32 cellular contexts compared by ENCODE assay signal in genomic region chr7:91156326-91156725, GRCh38.
"Had no signal": no experiment of that assay in that cellular context is flagged by ENCODE, and none has a peak within 500 bp of the region (broad histone marks: within the 10 kb centered on the region; RNA-seq: fewer than 3 reads in every experiment).

No MANE protein-coding gene starts in this region.

- DNase-seq: activated CD4-positive, alpha-beta memory T cell treated with anti-CD3 and anti-CD28 coated beads for 36 hours; activated CD4-positive, alpha-beta T cell treated with anti-CD3 and anti-CD28 coated beads for 36 hours; activated CD4-positive, alpha-beta T cell treated with anti-CD3 and anti-CD28 coated beads, Interleukin-2, amount 10 ng/mL, durations not matched to agents 7 days and 5 days; activated CD8-positive, alpha-beta memory T cell treated with anti-CD3 and anti-CD28 coated beads, Interleukin-2, amount 50 U/mL, for 4 hours; activated gamma-delta T cell treated with Interleukin-2 at 50 U/mL for 16 hours; activated naive CD4-positive, alpha-beta T cell treated with anti-CD3 and anti-CD28 coated beads for 36 hours; activated T-cell treated with anti-CD3 and anti-CD28 coated beads for 4 hours; activated T-cell treated with anti-CD3 and anti-CD28 coated beads, Interleukin-2, amount 50 U/mL, for 4 hours; adrenal gland; body of pancreas; central memory CD4-positive, alpha-beta T cell; Kasumi-1; KG1; MG63; NCI-H1048; NCI-H1105 treated with DMSO at 0.1 percent for 48 hours; NCI-H1436 treated with DMSO at 0.1 percent for 48 hours; NCI-H1694 treated with DMSO at 0.1 percent for 48 hours; NCI-H2029; NCI-H2171; NCI-H510A; NCI-H69; SHP77; SJCRH30 had no signal

- H3K4me1 ChIP-seq: adrenal gland, body of pancreas, SJCRH30 had no signal

- H3K27ac Mint-ChIP-seq: activated CD4-positive, alpha-beta memory T cell treated with anti-CD3 and anti-CD28 coated beads for 36 hours; activated CD4-positive, alpha-beta T cell treated with anti-CD3 and anti-CD28 coated beads for 36 hours; activated CD4-positive, alpha-beta T cell treated with anti-CD3 and anti-CD28 coated beads, Interleukin-2, amount 10 ng/mL, durations not matched to agents 7 days and 5 days; activated naive CD4-positive, alpha-beta T cell treated with anti-CD3 and anti-CD28 coated beads for 36 hours; activated naive CD4-positive, alpha-beta T cell treated with anti-CD3 and anti-CD28 coated beads, Interleukin-2, amount 50 U/mL, for 72 hours; activated T-helper 1 cell treated with anti-CD3 and anti-CD28 coated beads, Interleukin-12 subunit alpha, Interleukin-12 subunit beta, Interleukin-2, Interleukin-4 antibody, amounts not matched to agents 30 ng/mL and 10 ng/mL and 1 ng/mL, durations not matched to agents 14 hours and 24 hours and 36 hours; T-helper 1 cell treated with Interleukin-12 subunit alpha and Interleukin-12 subunit beta and Interleukin-4 antibody, amounts not matched to agents 30 μg/mL and 1 μg/mL, for 36 hours; T-helper 2 cell treated with Interferon-gamma antibody and Interleukin-4, amounts not matched to agents 5 μg/mL and 100 μg/mL, for 36 hours; WTC11 had no signal

- H3K27me3 ChIP-seq: adrenal gland, body of pancreas, MG63, SJCRH30 had no signal

- H3K4me3 ChIP-seq: adrenal gland, body of pancreas, MG63, SJCRH30, SK-N-MC had no signal

- H3K36me3 ChIP-seq: adrenal gland, MG63 had no signal

- H3K4me1 Mint-ChIP-seq: activated CD4-positive, alpha-beta T cell treated with anti-CD3 and anti-CD28 coated beads for 36 hours; activated CD4-positive, alpha-beta T cell treated with anti-CD3 and anti-CD28 coated beads, Interleukin-2, amount 10 ng/mL, durations not matched to agents 7 days and 5 days; WTC11 had no signal

- H3K9me3 Mint-ChIP-seq: activated CD4-positive, alpha-beta memory T cell treated with anti-CD3 and anti-CD28 coated beads for 36 hours; activated CD4-positive, alpha-beta T cell treated with anti-CD3 and anti-CD28 coated beads, Interleukin-2, amount 10 ng/mL, durations not matched to agents 7 days and 5 days; activated naive CD4-positive, alpha-beta T cell treated with anti-CD3 and anti-CD28 coated beads for 36 hours; activated naive CD4-positive, alpha-beta T cell treated with anti-CD3 and anti-CD28 coated beads, Interleukin-2, amount 50 U/mL, for 72 hours; activated T-cell treated with anti-CD3 and anti-CD28 coated beads, Interleukin-2, amount 50 U/mL, for 4 hours; activated T-helper 1 cell treated with anti-CD3 and anti-CD28 coated beads, Interleukin-12 subunit alpha, Interleukin-12 subunit beta, Interleukin-2, Interleukin-4 antibody, amounts not matched to agents 30 ng/mL and 10 ng/mL and 1 ng/mL, durations not matched to agents 14 hours and 24 hours and 36 hours; T-helper 1 cell treated with Interleukin-12 subunit alpha and Interleukin-12 subunit beta and Interleukin-4 antibody, amounts not matched to agents 30 μg/mL and 1 μg/mL, for 36 hours; T-helper 2 cell treated with Interferon-gamma antibody and Interleukin-4, amounts not matched to agents 5 μg/mL and 100 μg/mL, for 36 hours; WTC11 had no signal

- ATAC-seq: activated CD4-positive, alpha-beta T cell treated with anti-CD3 and anti-CD28 coated beads for 36 hours; activated CD4-positive, CD25-positive, alpha-beta regulatory T cell treated with anti-CD3 and anti-CD28 coated beads, Interleukin-2, amount 50 U/mL, for 24 hours; activated naive CD4-positive, alpha-beta T cell treated with anti-CD3 and anti-CD28 coated beads, Interleukin-2, amount 50 U/mL, for 72 hours; activated T-cell treated with anti-CD3 and anti-CD28 coated beads, Interleukin-2, amount 50 U/mL, for 4 hours; body of pancreas; Panc1; WTC11 had no signal

- H3K27ac ChIP-seq: adrenal gland, body of pancreas, SJCRH30, SK-N-MC had no signal

- H3K27me3 Mint-ChIP-seq: activated CD4-positive, alpha-beta memory T cell treated with anti-CD3 and anti-CD28 coated beads for 36 hours; activated CD4-positive, alpha-beta T cell treated with anti-CD3 and anti-CD28 coated beads for 36 hours; activated CD4-positive, alpha-beta T cell treated with anti-CD3 and anti-CD28 coated beads, Interleukin-2, amount 10 ng/mL, durations not matched to agents 7 days and 5 days had no signal

- H3K9me3 ChIP-seq: body of pancreas, MG63, SJCRH30 had no signal

- H3K36me3 Mint-ChIP-seq: activated CD4-positive, alpha-beta memory T cell treated with anti-CD3 and anti-CD28 coated beads for 36 hours; activated naive CD4-positive, alpha-beta T cell treated with anti-CD3 and anti-CD28 coated beads, Interleukin-2, amount 50 U/mL, for 72 hours; WTC11 had no signal

- H3K4me3 Mint-ChIP-seq: activated CD4-positive, alpha-beta memory T cell treated with anti-CD3 and anti-CD28 coated beads for 36 hours; activated CD4-positive, alpha-beta T cell treated with anti-CD3 and anti-CD28 coated beads for 36 hours; activated CD4-positive, alpha-beta T cell treated with anti-CD3 and anti-CD28 coated beads, Interleukin-2, amount 10 ng/mL, durations not matched to agents 7 days and 5 days; activated naive CD4-positive, alpha-beta T cell treated with anti-CD3 and anti-CD28 coated beads for 36 hours; activated T-cell treated with anti-CD3 and anti-CD28 coated beads, Interleukin-2, amount 50 U/mL, for 4 hours; activated T-helper 1 cell treated with anti-CD3 and anti-CD28 coated beads, Interleukin-12 subunit alpha, Interleukin-12 subunit beta, Interleukin-2, Interleukin-4 antibody, amounts not matched to agents 30 ng/mL and 10 ng/mL and 1 ng/mL, durations not matched to agents 14 hours and 24 hours and 36 hours; T-helper 1 cell treated with Interleukin-12 subunit alpha and Interleukin-12 subunit beta and Interleukin-4 antibody, amounts not matched to agents 30 μg/mL and 1 μg/mL, for 36 hours; T-helper 2 cell treated with Interferon-gamma antibody and Interleukin-4, amounts not matched to agents 5 μg/mL and 100 μg/mL, for 36 hours; WTC11 had no signal
